14 cellular contexts compared by ENCODE assay signal in genomic region chr4:162403956-162404355, GRCh38.
DNase-seq lines count a peak whose midpoint lies in the region; ATAC-seq and TF ChIP-seq lines count a peak whose summit lies in the region.
"Had no signal": no experiment of that assay in that cellular context is flagged by ENCODE, and none has a peak within 500 bp of the region (broad histone marks: within the 10 kb centered on the region; RNA-seq: fewer than 3 reads in every experiment).

No MANE protein-coding gene starts in this region.

- H3K27ac ChIP-seq in heart left ventricle (no peak overlapping the region), right cardiac atrium (ENCODE audit: low read length) (no peak overlapping the region), heart right ventricle (peak overlapping the region in 1 of 10 donors; percentile 36), tibial artery (no peak overlapping the region), smooth muscle cell (ENCODE audit: low read depth) (no peak overlapping the region)
- H3K27ac ChIP-seq: C4-2B, GM23248 had no signal

- TF ChIP-seq CTCF in heart left ventricle (IDR thresholded peaks at IDR 0.05) (no peak), heart right ventricle (IDR thresholded peaks at IDR 0.05) (no peak), tibial artery (IDR thresholded peaks at IDR 0.05) (no peak), smooth muscle cell (IDR thresholded peaks at IDR 0.05; ENCODE audit: borderline replicate concordance, insufficient read depth, poor library complexity, severe bottlenecking) (no peak)

- no peaks in the 10 kb centered on the region for H3F3A ChIP-seq in smooth muscle cell (ENCODE audit: low read depth)

- H3K4me3 ChIP-seq in heart left ventricle (no peak overlapping the region), right cardiac atrium (ENCODE audit: low read length) (no peak overlapping the region), heart right ventricle (no peak overlapping the region), neuron (ENCODE audit: low read length) (no peak overlapping the region), tibial artery (no peak overlapping the region), smooth muscle cell (no peak overlapping the region)
- H3K4me3 ChIP-seq: GM23248, HAP-1 had no signal

- H3K27me3 ChIP-seq in heart left ventricle (no peaks in the 10 kb centered on the region), right cardiac atrium (ENCODE audit: control insufficient read depth, insufficient read depth) (no peaks in the 10 kb centered on the region), heart right ventricle (no peaks in the 10 kb centered on the region), neuron (ENCODE audit: insufficient read depth, low read length) (no peaks in the 10 kb centered on the region), tibial artery (no peaks in the 10 kb centered on the region), smooth muscle cell (ENCODE audit: low read depth) (no peaks in the 10 kb centered on the region)

- H3K9ac ChIP-seq in smooth muscle cell (ENCODE audit: low read depth): no peak overlapping the region
- H3K9ac ChIP-seq: GM23248 had no signal

- 13 to 17% (median 16%) methylated on average over 1 of the region's 1 CpG for WGBS in heart left ventricle, 4 donors
- WGBS in right cardiac atrium: 30% methylated on average over 1 of the region's 1 CpG
- 16 to 28% methylated on average over 1 of the region's 1 CpG for WGBS in heart right ventricle, 2 donors
- 71% methylated on average over 1 of the region's 1 CpG for WGBS in smooth muscle cell (ENCODE audit: low lambda C conversion rate)

- DNase-seq in heart left ventricle (no peak), right cardiac atrium (no peak), heart right ventricle (no peak), tibial artery (no peak), smooth muscle cell (lab: John Stamatoyannopoulos, UW; ENCODE audit: unreplicated experiment) (no peak)
- DNase-seq: ACHN; Caco-2; CD4-positive, alpha-beta T cell; GM23248; IMR-90 had no signal

- H2AFZ ChIP-seq in neuron (ENCODE audit: low read depth, low read length) (peak overlapping the region; percentile 96), smooth muscle cell (ENCODE audit: low read depth) (no peak overlapping the region)
- H2AFZ ChIP-seq: GM23248 had no signal

- H3K4me1 ChIP-seq in heart left ventricle (no peaks in the 10 kb centered on the region), right cardiac atrium (ENCODE audit: control insufficient read depth, insufficient read depth, low read length) (no peaks in the 10 kb centered on the region), heart right ventricle (peaks cover 0 to 4% (median 0%) of the 10 kb centered on the region in 9 donors), neuron (ENCODE audit: insufficient read depth, low read length) (peaks cover 7% of the 10 kb centered on the region), tibial artery (no peaks in the 10 kb centered on the region), smooth muscle cell (ENCODE audit: low read depth) (no peaks in the 10 kb centered on the region)
- H3K4me1 ChIP-seq: HAP-1 had no signal

- no peaks in the 10 kb centered on the region for H3K36me3 ChIP-seq in heart left ventricle
- H3K36me3 ChIP-seq in heart right ventricle: no peaks in the 10 kb centered on the region
- H3K36me3 ChIP-seq in neuron (ENCODE audit: insufficient read depth, low read length): no peaks in the 10 kb centered on the region
- H3K36me3 ChIP-seq in tibial artery: no peaks in the 10 kb centered on the region
- H3K36me3 ChIP-seq in smooth muscle cell (ENCODE audit: low read depth): no peaks in the 10 kb centered on the region
- H3K36me3 ChIP-seq: HAP-1 had no signal

- no peak for TF ChIP-seq POLR2A in heart left ventricle (IDR thresholded peaks at IDR 0.05)

- intact Hi-C loops in heart left ventricle (cut with DNase I): no loop called here
- intact Hi-C loops in right cardiac atrium (cut with DNase I): no loop called here
- intact Hi-C loops in heart right ventricle (cut with DNase I): no loop called here
- intact Hi-C loops in tibial artery (cut with DNase I; ENCODE audit: low total_unique reads): no loop called here

- H3K9me3 ChIP-seq in heart left ventricle (peaks cover 0 to 8% (median 0%) of the 10 kb centered on the region in 12 donors), right cardiac atrium (ENCODE audit: control insufficient read depth, low read length) (no peaks in the 10 kb centered on the region), heart right ventricle (peaks cover 0 to 8% (median 0%) of the 10 kb centered on the region in 11 donors), neuron (ENCODE audit: low read length) (no peaks in the 10 kb centered on the region), tibial artery (no peaks in the 10 kb centered on the region), smooth muscle cell (replicated peaks; ENCODE audit: low read depth) (no peaks in the 10 kb centered on the region)
- H3K9me3 ChIP-seq: Caco-2, HAP-1 had no signal

- H3K4me2 ChIP-seq in smooth muscle cell: no peak overlapping the region

- no peaks in the 10 kb centered on the region for H4K20me1 ChIP-seq in smooth muscle cell (ENCODE audit: low read depth)

- peak; percentile 65 to 97 (median 83) for ATAC-seq in heart left ventricle
- ATAC-seq in right cardiac atrium: no peak
- ATAC-seq in heart right ventricle: peak in 6 of 8 donors; percentile 47 to 96 (median 67)
- ATAC-seq in HG03469 (IDR thresholded peaks at IDR 0.05; ENCODE audit: unreplicated experiment): no peak

- no peaks in the 10 kb centered on the region for H3K79me2 ChIP-seq in smooth muscle cell (ENCODE audit: low read depth)

Comparison
In these comparisons a context has a peak if more than half of its experiments do, and no peak if none do; other contexts are left out.
1. ATAC-seq: peak in heart left ventricle (4 of 4) and heart right ventricle (6 of 8); none in right cardiac atrium (0 of 2) and HG03469 (single experiment).